Comparison of ENCODE assay signal across 23 cellular contexts in the genomic region with DNA sequence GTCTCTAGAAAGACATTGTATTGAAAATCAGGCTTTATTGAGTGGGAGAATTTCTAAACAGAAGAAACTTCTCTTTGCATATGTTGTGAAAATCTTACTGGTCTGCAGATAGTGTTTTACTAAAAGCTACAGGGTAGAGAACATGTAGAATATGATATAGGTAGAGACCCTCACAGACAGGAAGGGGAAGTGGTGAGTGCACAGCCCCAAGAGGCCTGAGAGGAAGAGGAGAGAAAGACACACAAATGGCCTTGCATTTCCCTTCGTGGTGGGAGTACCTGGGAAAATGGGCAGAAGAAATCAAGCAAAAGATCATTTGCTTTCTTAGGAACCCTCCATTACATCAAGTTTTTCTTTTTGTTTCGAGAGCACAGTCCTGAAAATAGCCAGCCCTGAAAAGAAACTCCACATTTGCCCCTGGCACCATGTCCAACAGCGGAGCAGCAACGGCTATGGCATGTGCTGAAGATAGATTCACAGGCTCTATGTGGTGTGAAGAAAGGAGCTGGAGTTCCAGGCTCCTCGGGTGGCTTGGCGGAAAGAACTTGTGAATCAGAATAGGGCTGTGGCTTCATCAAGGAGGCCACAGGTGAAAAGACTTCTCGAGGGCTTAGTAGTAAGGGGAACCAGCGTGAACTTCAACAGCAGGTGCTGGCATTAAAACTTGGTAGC.
DNase-seq lines count a peak whose midpoint lies in the region; ATAC-seq and TF ChIP-seq lines count a peak whose summit lies in the region.
"Had no signal": no experiment of that assay in that cellular context is flagged by ENCODE, and none has a peak within 500 bp of the region (broad histone marks: within the 10 kb centered on the region; RNA-seq: fewer than 3 reads in every experiment).

No MANE protein-coding gene starts in this region.

- H3K27ac ChIP-seq in BLaER1 (peak overlapping the region; percentile 45), OCI-LY1 (ENCODE audit: low read depth, low read length, poor library complexity, severe bottlenecking) (peak overlapping the region; percentile 22), MM.1S (ENCODE audit: low read length) (no peak overlapping the region)
- H3K27ac ChIP-seq: colonic mucosa, ovary, right atrium auricular region, VCaP had no signal

- H3K36me3 ChIP-seq in BLaER1: no peaks in the 10 kb centered on the region
- H3K36me3 ChIP-seq in OCI-LY1 (ENCODE audit: insufficient read depth, low read length): no peaks in the 10 kb centered on the region
- H3K36me3 ChIP-seq in MM.1S (replicated peaks; ENCODE audit: insufficient read depth, low read length): no peaks in the 10 kb centered on the region
- H3K36me3 ChIP-seq: colonic mucosa, HAP-1, ovary, Peyer's patch, right atrium auricular region had no signal

- H3K9me3 Mint-ChIP-seq in memory B cell: no peaks in the 10 kb centered on the region
- H3K9me3 Mint-ChIP-seq: activated CD4-positive, alpha-beta T cell treated with anti-CD3 and anti-CD28 coated beads, Interleukin-2, amount 10 ng/mL, durations not matched to agents 7 days and 5 days; type B pancreatic cell had no signal

- no peaks in the 10 kb centered on the region for H3K27me3 Mint-ChIP-seq in memory B cell
- H3K27me3 Mint-ChIP-seq: activated CD4-positive, alpha-beta T cell treated with anti-CD3 and anti-CD28 coated beads, Interleukin-2, amount 10 ng/mL, durations not matched to agents 7 days and 5 days; type B pancreatic cell had no signal

- no peaks in the 10 kb centered on the region for H3F3A ChIP-seq in OCI-LY1 (ENCODE audit: insufficient read depth, low read length)
- peaks cover 8% of the 10 kb centered on the region for H3F3A ChIP-seq in MM.1S (ENCODE audit: insufficient read depth, low read length)

- no peaks in the 10 kb centered on the region for H3K9me2 ChIP-seq in OCI-LY1 (ENCODE audit: low read depth, low read length)
- H3K9me2 ChIP-seq in MM.1S (replicated peaks; ENCODE audit: insufficient read depth, low read length): no peaks in the 10 kb centered on the region

- ATAC-seq in GM21423 (IDR thresholded peaks at IDR 0.05; ENCODE audit: unreplicated experiment): peak; percentile 59
- peak; percentile 86 for ATAC-seq in memory B cell (ENCODE audit: low read depth)
- no peak for ATAC-seq in HG03139 (IDR thresholded peaks at IDR 0.05; ENCODE audit: unreplicated experiment)
- no peak for ATAC-seq in sciatic nerve
- ATAC-seq: T-helper 17 cell had no signal

- H3K27me3 ChIP-seq in BLaER1: no peaks in the 10 kb centered on the region
- no peaks in the 10 kb centered on the region for H3K27me3 ChIP-seq in OCI-LY1 (ENCODE audit: insufficient read depth, low read length)
- H3K27me3 ChIP-seq in MM.1S (replicated peaks; ENCODE audit: insufficient read depth, low read length): no peaks in the 10 kb centered on the region
- H3K27me3 ChIP-seq: colonic mucosa, ovary, Peyer's patch, right atrium auricular region had no signal

- H3K27ac Mint-ChIP-seq in memory B cell: peak overlapping the region; percentile 76
- H3K27ac Mint-ChIP-seq: activated CD4-positive, alpha-beta T cell treated with anti-CD3 and anti-CD28 coated beads, Interleukin-2, amount 10 ng/mL, durations not matched to agents 7 days and 5 days; T-helper 17 cell; type B pancreatic cell had no signal

- no peak overlapping the region for H3K4me3 ChIP-seq in BLaER1
- peak overlapping the region; percentile 22 for H3K4me3 ChIP-seq in OCI-LY1 (ENCODE audit: low read depth, low read length, poor library complexity, severe bottlenecking)
- no peak overlapping the region for H3K4me3 ChIP-seq in MM.1S (ENCODE audit: low read length)
- H3K4me3 ChIP-seq: colonic mucosa, HAP-1, ovary, Peyer's patch, right atrium auricular region had no signal

- H3K79me2 ChIP-seq in OCI-LY1 (ENCODE audit: insufficient read depth, low read length) (no peaks in the 10 kb centered on the region), MM.1S (ENCODE audit: low read length) (no peaks in the 10 kb centered on the region)

- H3K9me3 ChIP-seq in BLaER1 (no peaks in the 10 kb centered on the region), OCI-LY1 (ENCODE audit: low read length) (no peaks in the 10 kb centered on the region), MM.1S (replicated peaks; ENCODE audit: insufficient read depth, low read length) (no peaks in the 10 kb centered on the region)
- H3K9me3 ChIP-seq: colonic mucosa, HAP-1, ovary, Peyer's patch, right atrium auricular region had no signal

- H3K4me3 Mint-ChIP-seq in memory B cell: peak overlapping the region; percentile 55
- H3K4me3 Mint-ChIP-seq: activated CD4-positive, alpha-beta T cell treated with anti-CD3 and anti-CD28 coated beads, Interleukin-2, amount 10 ng/mL, durations not matched to agents 7 days and 5 days; T-helper 17 cell; type B pancreatic cell had no signal

- intact Hi-C loops in sciatic nerve (cut with DNase I): no loop called here

- no peaks in the 10 kb centered on the region for H4K20me1 ChIP-seq in BLaER1
- no peaks in the 10 kb centered on the region for H4K20me1 ChIP-seq in OCI-LY1 (ENCODE audit: insufficient read depth, low read length)
- H4K20me1 ChIP-seq in MM.1S (ENCODE audit: insufficient read depth, low read length): no peaks in the 10 kb centered on the region

- DNase-seq in memory B cell (ENCODE audit: low spot score in 2 of 2) (no peak), kidney glomerular epithelial cell (lab: John Stamatoyannopoulos, UW) (no peak), MM.1S (no peak), sciatic nerve (ENCODE audit: low spot score) (no peak)
- DNase-seq: activated CD4-positive, alpha-beta T cell treated with anti-CD3 and anti-CD28 coated beads, Interleukin-2, amount 10 ng/mL, durations not matched to agents 7 days and 5 days; activated gamma-delta T cell; C1 segment of cervical spinal cord; colonic mucosa; Karpas-422; mammary epithelial cell; NCI-H1105; NCI-H2029 treated with DMSO at 0.1 percent for 48 hours; ovary; T-helper 17 cell had no signal

- TF ChIP-seq CTCF in OCI-LY1 (IDR thresholded peaks at IDR 0.05; ENCODE audit: low read length) (no peak), MM.1S (IDR thresholded peaks at IDR 0.05; ENCODE audit: low read length) (no peak)

- H2AFZ ChIP-seq in OCI-LY1 (ENCODE audit: low read length) (peak overlapping the region; percentile 94), MM.1S (ENCODE audit: low read length) (no peak overlapping the region)

- H3K4me1 Mint-ChIP-seq in memory B cell: peaks cover 19% of the 10 kb centered on the region

- peak overlapping the region; percentile 67 for H3K4me2 ChIP-seq in BLaER1
- peak overlapping the region; percentile 43 for H3K4me2 ChIP-seq in OCI-LY1 (ENCODE audit: low read length)
- H3K4me2 ChIP-seq in MM.1S (ENCODE audit: low read depth, low read length): no peak overlapping the region

- H3K9ac ChIP-seq in BLaER1 (no peak overlapping the region), OCI-LY1 (ENCODE audit: low read length) (no peak overlapping the region), MM.1S (ENCODE audit: low read length) (no peak overlapping the region)

- peaks cover 24% of the 10 kb centered on the region for H3K4me1 ChIP-seq in BLaER1
- peaks cover 19% of the 10 kb centered on the region for H3K4me1 ChIP-seq in OCI-LY1 (ENCODE audit: insufficient read depth, low read length, severe bottlenecking)
- peaks cover 31% of the 10 kb centered on the region for H3K4me1 ChIP-seq in MM.1S (ENCODE audit: low read length)
- H3K4me1 ChIP-seq: colonic mucosa, HAP-1, Peyer's patch, right atrium auricular region had no signal

- H3K36me3 Mint-ChIP-seq in memory B cell: no peaks in the 10 kb centered on the region
- H3K36me3 Mint-ChIP-seq: type B pancreatic cell had no signal

Comparison
In these comparisons a context has a peak if more than half of its experiments do, and no peak if none do; other contexts are left out.
1. ATAC-seq: peak in GM21423 (single experiment) and memory B cell (single experiment); none in HG03139 (single experiment) and sciatic nerve (single experiment).